In the genomic region with DNA sequence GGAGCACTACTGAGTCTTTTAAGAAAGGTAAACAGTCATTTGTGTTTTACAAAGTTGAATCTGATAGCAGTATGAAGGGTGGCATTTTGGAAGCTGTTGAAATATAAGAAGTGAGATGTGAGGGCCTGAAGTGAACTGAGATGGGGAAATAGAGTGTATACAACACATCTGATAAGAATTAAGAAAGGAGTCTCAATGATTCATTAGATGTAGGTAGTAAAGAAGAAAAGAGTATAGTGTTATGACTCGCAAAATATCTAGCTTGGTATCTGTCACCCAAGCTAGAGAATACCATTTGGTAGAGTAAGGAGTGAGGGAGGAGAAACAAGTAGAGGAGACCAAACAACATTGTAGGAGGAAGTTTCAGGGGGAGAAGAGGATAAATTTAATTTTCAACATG, we compare ENCODE assay signal across 1 cellular context.
TF ChIP-seq lines count a peak whose summit lies in the region.

No MANE protein-coding gene starts in this region.

TF ChIP-seq in A549, 52 proteins besides CTCF, POLR2A, EP300 and RAD21 (continued from another document):
- TF ChIP-seq HOXB13 (CRISPR knock-in tag; IDR thresholded peaks at IDR 0.05; ENCODE audit: low read depth) (no peak), TP53 (CRISPR knock-in tag; IDR thresholded peaks at IDR 0.05) (no peak), HOXA7 (CRISPR knock-in tag; IDR thresholded peaks at IDR 0.05) (no peak), PHF8 (IDR thresholded peaks at IDR 0.05; ENCODE audit: borderline replicate concordance, low read depth) (no peak), NFE2L2 (conservative IDR thresholded peaks at IDR 0.05; ENCODE audit: low read length) (no peak), CBX8 (IDR thresholded peaks at IDR 0.05) (no peak), HOXB5 (CRISPR knock-in tag; IDR thresholded peaks at IDR 0.05) (no peak), CHD2 (IDR thresholded peaks at IDR 0.05; ENCODE audit: low read length, partially characterized antibody) (no peak)
